Comparison of ENCODE assay signal across 17 cellular contexts in genomic region chr18:68854786-68855391, GRCh38. TPM values are rescaled to one million over a fixed set of nuclear protein-coding genes. Genes with fewer than 3 reads are reported as not detected.
DNase-seq lines count a peak whose midpoint lies in the region; ATAC-seq and TF ChIP-seq lines count a peak whose summit lies in the region.
"Had no signal": no experiment of that assay in that cellular context is flagged by ENCODE, and none has a peak within 500 bp of the region (broad histone marks: within the 10 kb centered on the region; RNA-seq: fewer than 3 reads in every experiment).

No MANE protein-coding gene starts in this region.

- DNase-seq in GM12865 (ENCODE audit: low read depth) (peak; percentile 6), osteoblast (ENCODE audit: insufficient read length, low spot score, missing footprints) (no peak), activated gamma-delta T cell (lab: John Stamatoyannopoulos, UW) (no peak), SW480 (ENCODE audit: low spot score) (no peak), NCI-H2227 treated with DMSO at 0.1 percent for 48 hours (lab: John Stamatoyannopoulos, UW) (no peak)
- DNase-seq: BE2C; CD4-positive, alpha-beta memory T cell; COR-L47; DMS53; GF-D8; IMR-90; KBM-7 had no signal

- H3K9me3 ChIP-seq in SU-DHL-6 (ENCODE audit: insufficient read depth, low read length) (no peaks in the 10 kb centered on the region), osteoblast (ENCODE audit: low read depth, low read length) (no peaks in the 10 kb centered on the region)
- H3K9me3 ChIP-seq: BE2C, HAP-1 had no signal

- no peaks in the 10 kb centered on the region for H3K27me3 ChIP-seq in SU-DHL-6 (ENCODE audit: low read length)
- H3K27me3 ChIP-seq in osteoblast (ENCODE audit: insufficient read depth, low read length), result no peaks in the 10 kb centered on the region
- H3K27me3 ChIP-seq: BE2C had no signal

- H4K20me1 ChIP-seq in SU-DHL-6 (ENCODE audit: low read depth, low read length) (no peaks in the 10 kb centered on the region), osteoblast (ENCODE audit: insufficient read depth, low read length) (no peaks in the 10 kb centered on the region)

- no peak overlapping the region for H3K9ac ChIP-seq in SU-DHL-6 (ENCODE audit: low read length)

- no peak for TF ChIP-seq CTCF in GM12865 (IDR thresholded peaks at IDR 0.05; ENCODE audit: insufficient read depth, low read depth, low read length, missing control alignments)
- TF ChIP-seq CTCF in SU-DHL-6 (IDR thresholded peaks at IDR 0.05; ENCODE audit: insufficient read depth, low read length, poor library complexity, severe bottlenecking), result no peak
- TF ChIP-seq CTCF in osteoblast (IDR thresholded peaks at IDR 0.05; ENCODE audit: extremely low read depth, low read depth, low read length), result no peak

- H3K27ac ChIP-seq in SU-DHL-6 (ENCODE audit: low read depth, low read length), result no peak overlapping the region
- H3K27ac ChIP-seq in osteoblast (ENCODE audit: low read depth, low read length), result no peak overlapping the region
- H3K27ac ChIP-seq: C4-2B, HL-60 had no signal

- H3F3A ChIP-seq in SU-DHL-6 (ENCODE audit: insufficient read depth), result no peaks in the 10 kb centered on the region

- H3K4me2 ChIP-seq in SU-DHL-6 (ENCODE audit: low read depth, low read length, poor library complexity, severe bottlenecking), result no peak overlapping the region
- H3K4me2 ChIP-seq in osteoblast (ENCODE audit: insufficient read depth, low read length), result no peak overlapping the region

- peak overlapping the region; percentile 31 for H2AFZ ChIP-seq in SU-DHL-6 (ENCODE audit: low read depth, low read length, severe bottlenecking)
- peak overlapping the region; percentile 3 for H2AFZ ChIP-seq in osteoblast (ENCODE audit: low read length)

- ATAC-seq in HG02943 (IDR thresholded peaks at IDR 0.05; ENCODE audit: low read depth, unreplicated experiment), result peak; percentile 55

- H3K4me3 ChIP-seq in GM12865 (ENCODE audit: low read depth, low read length) (no peak overlapping the region), SU-DHL-6 (ENCODE audit: insufficient read depth, low read length, poor library complexity, severe bottlenecking) (no peak overlapping the region), osteoblast (ENCODE audit: insufficient read depth, low read length) (no peak overlapping the region)
- H3K4me3 ChIP-seq: HAP-1 had no signal

- no peaks in the 10 kb centered on the region for H3K79me2 ChIP-seq in SU-DHL-6 (ENCODE audit: insufficient read depth, low read length)
- no peaks in the 10 kb centered on the region for H3K79me2 ChIP-seq in osteoblast (ENCODE audit: insufficient read depth, low read length)

- H3K4me1 ChIP-seq in osteoblast (ENCODE audit: insufficient read depth, low read length), result no peaks in the 10 kb centered on the region
- H3K4me1 ChIP-seq: BE2C, HAP-1 had no signal

- no peaks in the 10 kb centered on the region for H3K9me2 ChIP-seq in SU-DHL-6 (replicated peaks; ENCODE audit: insufficient read depth, low read length)

- no peaks in the 10 kb centered on the region for H3K36me3 ChIP-seq in SU-DHL-6 (ENCODE audit: low read length)
- no peaks in the 10 kb centered on the region for H3K36me3 ChIP-seq in osteoblast (ENCODE audit: insufficient read depth, low read length)
- H3K36me3 ChIP-seq: BE2C, HAP-1 had no signal

RNA-seq across cellular contexts. Expression of gene CCDC102B, which starts 57.0 kb away (rescaled TPM):
- 8.8 and 9.4 TPM in 2 replicates for total RNA-seq in osteoblast
